ENCODE assay signal across 18 cellular contexts in the genomic region with DNA sequence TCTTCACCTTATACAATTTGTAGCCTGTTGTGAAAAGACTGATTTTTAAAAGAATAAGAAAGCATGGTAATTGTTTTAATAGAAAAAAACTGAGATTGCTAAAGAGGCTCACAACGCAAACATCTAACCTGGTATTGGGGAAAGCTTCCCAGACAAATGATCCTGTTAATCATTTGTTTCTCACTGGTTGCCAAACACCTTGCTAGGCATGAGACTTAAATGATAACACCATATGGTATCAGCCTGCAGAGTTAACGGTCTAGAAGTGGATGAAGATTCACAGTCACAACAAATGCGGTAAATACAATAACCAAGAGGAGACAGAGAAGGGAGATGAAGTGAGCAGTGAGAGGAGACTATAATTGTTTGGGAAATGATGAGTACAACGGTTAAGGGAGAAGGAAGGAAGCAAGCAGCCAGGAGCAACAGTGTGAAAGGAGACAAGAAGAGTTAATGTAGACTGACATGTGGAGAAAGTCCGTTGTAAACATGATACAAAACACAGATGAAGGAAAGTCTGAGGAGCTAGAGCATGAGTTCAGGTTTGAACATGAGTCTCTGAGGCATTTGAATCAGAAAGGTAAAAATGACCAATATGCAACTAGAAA. TPM values are rescaled to one million over a fixed set of nuclear protein-coding genes. Genes with fewer than 3 reads are reported as not detected.
DNase-seq lines count a peak whose midpoint lies in the region; ATAC-seq, FAIRE-seq and TF ChIP-seq lines count a peak whose summit lies in the region.
"Had no signal": no experiment of that assay in that cellular context is flagged by ENCODE, and none has a peak within 500 bp of the region (broad histone marks: within the 10 kb centered on the region; RNA-seq: fewer than 3 reads in every experiment).

No MANE protein-coding gene starts in this region.

- TF ChIP-seq CTCF in GM12878 (IDR thresholded peaks at IDR 0.05 in 2 of 3, conservative IDR thresholded peaks at IDR 0.05 in 1 of 3; ENCODE audit: control insufficient read depth in 2 of 3, extremely low read depth in 1 of 3, insufficient read depth in 1 of 3, low read depth in 3 of 3, low read length in 3 of 3) (no peak), pancreas (IDR thresholded peaks at IDR 0.05) (no peak)

- 47% methylated on average over 5 of the region's 5 CpGs for WGBS in GM12878 (ENCODE audit: insufficient coverage, insufficient replicate concordance, low lambda C conversion rate, missing lambda C conversion rate)
- WGBS in pancreas, 2 donors, result 9 to 19% methylated on average over 5 of the region's 5 CpGs

- H3K4me1 ChIP-seq in GM12878 (ENCODE audit: control insufficient read depth, insufficient read depth, low read length), result no peaks in the 10 kb centered on the region
- peaks cover 2 to 10% (median 8%) of the 10 kb centered on the region in 3 donors for H3K4me1 ChIP-seq in pancreas
- H3K4me1 ChIP-seq: uterus had no signal

- RAD21 ChIA-PET in GM12878 (lab: Charles Lee; ENCODE audit: unreplicated experiment), result interaction anchor here (0.9 to 1.7 kb wide), 5 partner anchors 20 to 1157 kb away, joined by 3 to 6 read pairs (median 3); a partner anchor contains a TSS

- H4K20me1 ChIP-seq in GM12878 (ENCODE audit: control insufficient read depth, insufficient read depth), result no peaks in the 10 kb centered on the region

- FAIRE-seq in GM12878 (lab: Jason Lieb, UNC), result no peak
- FAIRE-seq in pancreas (lab: Jason Lieb, UNC), result no peak

- H3K27me3 ChIP-seq in GM12878 (replicated peaks in 1 of 2; ENCODE audit: control insufficient read depth in 2 of 2, insufficient read depth in 2 of 2, low read length in 1 of 2), result no peaks in the 10 kb centered on the region
- H3K27me3 ChIP-seq in pancreas, result no peaks in the 10 kb centered on the region
- H3K27me3 ChIP-seq: spleen, uterus had no signal

- H3K36me3 ChIP-seq in GM12878 (ENCODE audit: control insufficient read depth in 2 of 2, insufficient read depth in 2 of 2, low read length in 1 of 2), result no peaks in the 10 kb centered on the region
- H3K36me3 ChIP-seq in pancreas, result no peaks in the 10 kb centered on the region
- H3K36me3 ChIP-seq: spleen, uterus had no signal

- H3K27ac ChIP-seq in GM12878 (ENCODE audit: control insufficient read depth, insufficient read depth), result no peak overlapping the region; the same call in 1 of the 2 replicates
- no peak overlapping the region for H3K27ac ChIP-seq in pancreas
- H3K27ac ChIP-seq: SK-N-MC, spleen, uterus had no signal

- H3K4me3 ChIP-seq in GM12878 (no peak overlapping the region), pancreas (no peak overlapping the region)
- H3K4me3 ChIP-seq: SK-N-MC, spleen, uterus had no signal

- no TSS peak for BruUV-seq in GM12878 (replicated peaks; lab: Mats Ljungman, UMichigan)

- no peak for TF ChIP-seq POLR2A in GM12878 (IDR thresholded peaks at IDR 0.05; ENCODE audit: low read depth, low read length)

- H3K9ac ChIP-seq in GM12878 (ENCODE audit: control insufficient read depth, insufficient read depth, low read length), result no peak overlapping the region

- POLR2A ChIA-PET in GM12878 (lab: Charles Lee), result interaction anchor here (0.5 to 1.2 kb wide), 2 partner anchors 17 to 1138 kb away, joined by 3 to 4 read pairs; no protein-coding TSS in a partner anchor

- H2AFZ ChIP-seq in GM12878 (ENCODE audit: control insufficient read depth, low read depth, low read length), result no peak overlapping the region; the same call in 1 of the 2 replicates

- SMC1A ChIA-PET in GM12878 (lab: Charles Lee; ENCODE audit: uncharacterized antibody, unreplicated experiment), result interaction anchor here (0.8 to 3.2 kb wide), 7 partner anchors 13 to 250 kb away, joined by 3 to 14 read pairs (median 3); no protein-coding TSS in a partner anchor

- H3K4me2 ChIP-seq in GM12878 (ENCODE audit: control insufficient read depth, insufficient read depth), result 0 out of 2 replicates have a peak overlapping the region, but pooled peaks have one; percentile 18

- TF ChIP-seq EP300 in GM12878 (IDR thresholded peaks at IDR 0.05; ENCODE audit: borderline replicate concordance in 1 of 2, control insufficient read depth in 1 of 2, low read depth in 2 of 2, low read length in 2 of 2), result no peak

- TF ChIP-seq RAD21 in GM12878 (IDR thresholded peaks at IDR 0.05; ENCODE audit: insufficient read depth, low read depth, low read length), result no peak

- DNase-seq in HuH-7.5 (ENCODE audit: low spot score), result peak; percentile 11
- no peak for DNase-seq in GM12878 (ENCODE audit: low read depth, low spot score)
- DNase-seq in pancreas, result no peak
- DNase-seq in SIG-M5 treated with dmso at 0.1 percent for 504 hours (lab: John Stamatoyannopoulos, UW; ENCODE audit: unreplicated experiment), result no peak
- DNase-seq in activated CD4-positive, alpha-beta T cell treated with anti-CD3 and anti-CD28 coated beads for 48 hours, result no peak
- DNase-seq: activated effector memory CD4-positive, alpha-beta T cell treated with anti-CD3 and anti-CD28 coated beads, Interleukin-2, amount 50 U/mL, for 16 hours; C1 segment of cervical spinal cord; erythroblast; head of caudate nucleus; kidney glomerular epithelial cell; NCI-H1048; NCI-H345; spleen; stimulated activated naive CD8-positive, alpha-beta T cell treated with anti-CD3 and anti-CD28 coated beads, Interleukin-15, Interleukin-2, amounts not matched to agents 100 U/mL and 50 U/mL, for 24 hours; uterus had no signal

- H3K79me2 ChIP-seq in GM12878 (ENCODE audit: control insufficient read depth, insufficient read depth, low read length), result peaks cover 6% of the 10 kb centered on the region

- H3K9me3 ChIP-seq in GM12878 (replicated peaks; ENCODE audit: control insufficient read depth, insufficient read depth, low read length) (no peaks in the 10 kb centered on the region), pancreas (no peaks in the 10 kb centered on the region)
- H3K9me3 ChIP-seq: spleen, uterus had no signal

- intact Hi-C loops in GM12878 (cut with micrococcal nuclease; ENCODE audit: unreplicated experiment), result no loop called here
- intact Hi-C loops in pancreas (cut with DNase I), result no loop called here

- CTCF ChIA-PET in GM12878 (lab: Yijun Ruan, JAX), result interaction anchor here (0.6 to 2.5 kb wide), 9 partner anchors 17 to 445 kb away, joined by 3 to 8 read pairs (median 3); no protein-coding TSS in a partner anchor

- in situ Hi-C loops in GM12878 (cut with MboI), result no loop called here

- ATAC-seq in GM18907 (IDR thresholded peaks at IDR 0.05; ENCODE audit: unreplicated experiment) (peak; percentile 33), GM12878 (peak; percentile 18), pancreas (peak; percentile 69 to 81 (median 80)), GM21576 (IDR thresholded peaks at IDR 0.05; ENCODE audit: unreplicated experiment) (no peak)
- ATAC-seq: stimulated activated naive CD8-positive, alpha-beta T cell treated with anti-CD3 and anti-CD28 coated beads, Interleukin-15, Interleukin-2, amounts not matched to agents 100 U/mL and 50 U/mL, for 24 hours had no signal

TF ChIP-seq in GM12878, 131 proteins besides CTCF, POLR2A, EP300 and RAD21:
- TF ChIP-seq EED (IDR thresholded peaks at IDR 0.05; ENCODE audit: low read depth) (no peak), TAF1 (IDR thresholded peaks at IDR 0.05; ENCODE audit: borderline replicate concordance, low read depth, low read length) (no peak), HDGF (IDR thresholded peaks at IDR 0.05) (no peak)

RNA-seq across cellular contexts. Expression of a gene that starts 19.8 kb away (rescaled TPM):
- total RNA-seq in GM12878 (2013; cell fraction: nucleolus; rRNA removed), result 17.6 and 18.4 TPM in 2 replicates
- 7.9 and 8.5 TPM in 2 replicates for total RNA-seq in GM12878 (2014; rRNA removed)
- 7.1 and 7.8 TPM in 2 replicates for total RNA-seq in GM12878 (2014; rRNA removed; fragmentation: Illumina TruSeq; extraction: Trizol)
- 8.7 and 9.4 TPM in 2 replicates for total RNA-seq in GM12878 (2021)
- polyA plus RNA-seq in GM12878 (2011; ENCODE audit: low read depth), result 2.5 TPM
- polyA plus RNA-seq in GM12878 (2011; rRNA removed), result 10.3 and 18.3 TPM in 2 replicates
- 3.5 and 3.6 TPM in 2 replicates for polyA plus RNA-seq in GM12878 (2011; cell fraction: cytosol; rRNA removed)
- 4.6 and 5.5 TPM in 2 replicates for polyA plus RNA-seq in GM12878 (2011; cell fraction: nucleus; rRNA removed)
- 4.1 and 4.8 TPM in 2 replicates for polyA plus RNA-seq in GM12878 (2012)
- polyA plus RNA-seq in GM12878 (2014; fragmentation: Illumina TruSeq; extraction: Trizol), result 10.2 and 17.7 TPM in 2 replicates
- polyA plus RNA-seq in GM12878 (2014; fragmentation: Nextera tagmentation; extraction: Ambion mirVana), result 1 to 10 TPM; 2.3 to 2.4 TPM
- 6.3 and 7.0 TPM in 2 replicates for polyA plus RNA-seq in GM12878 (2014; rRNA removed)
- 10 to 100 TPM; 12.7 to 14.9 TPM for polyA plus RNA-seq in GM12878 (2016; fragmentation: Nextera tagmentation; extraction: Ambion mirVana)
- 5.5 and 8.9 TPM in 2 replicates for polyA minus RNA-seq in GM12878 (2011; rRNA and poly(A)+ RNA removed)
- polyA minus RNA-seq in GM12878 (2011; cell fraction: cytosol; rRNA and poly(A)+ RNA removed), result 4.7 and 5.4 TPM in 2 replicates
- 4.7 and 7.4 TPM in 2 replicates for polyA minus RNA-seq in GM12878 (2011; cell fraction: nucleus; rRNA and poly(A)+ RNA removed)
- 1 to 10 TPM; 3.2 to 7.2 (median 4.3) TPM for total RNA-seq in pancreas
- polyA plus RNA-seq in pancreas, result 1 to 10 TPM in 1 of 2 donors, under 1 TPM in 1; 0.87 to 2.2 TPM
